ENCODE assay signal across 8 cellular contexts in the genomic region with DNA sequence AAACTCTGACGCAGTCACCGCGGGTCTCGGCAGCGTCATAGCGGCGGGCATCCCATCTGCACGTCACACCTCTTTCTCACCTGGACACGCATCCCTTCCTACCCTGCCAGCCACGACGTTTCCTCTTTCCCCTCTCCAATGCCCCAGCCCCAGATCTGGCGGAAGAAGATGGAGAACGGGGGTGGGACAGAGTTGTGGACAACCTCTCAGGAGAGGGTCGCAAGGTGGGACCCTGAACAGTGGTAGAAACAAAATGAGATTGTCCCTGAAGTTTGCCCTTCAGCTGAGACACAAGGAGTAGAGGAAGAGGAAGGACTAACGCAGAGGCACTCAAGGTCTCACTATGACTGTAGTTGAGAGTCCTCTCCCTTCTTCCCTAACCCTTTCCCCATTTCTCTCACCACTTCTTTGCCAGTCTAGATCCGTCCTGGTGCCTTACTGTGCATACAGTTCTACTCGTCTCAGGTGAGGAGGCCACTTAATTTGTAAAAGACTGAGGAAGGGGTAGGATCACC. TPM values are rescaled to one million over a fixed set of nuclear protein-coding genes. Genes with fewer than 3 reads are reported as not detected.
DNase-seq lines count a peak whose midpoint lies in the region; ATAC-seq and TF ChIP-seq lines count a peak whose summit lies in the region.

No MANE protein-coding gene starts in this region.

- H3K4me3 ChIP-seq in ascending aorta (peak overlapping the region; percentile 76 to 95), liver (ENCODE audit: low read depth in 1 of 3, low read length in 3 of 3) (peak overlapping the region; percentile 75 to 91 (median 77)), transverse colon (peak overlapping the region; percentile 68 to 88 (median 78))

- ATAC-seq in Right ventricle myocardium inferior: peak; percentile 2
- ATAC-seq in left cardiac atrium: no peak
- ATAC-seq in HG03045 (IDR thresholded peaks at IDR 0.05; ENCODE audit: unreplicated experiment): no peak
- ATAC-seq in HG02885 (IDR thresholded peaks at IDR 0.05; ENCODE audit: poor library complexity, unreplicated experiment): no peak
- ATAC-seq in GM21619 (IDR thresholded peaks at IDR 0.05; ENCODE audit: unreplicated experiment): no peak

- in situ Hi-C loops in transverse colon (cut with MboI; ENCODE audit: low pct_ligation_motif_present in 1 of 4, low pct_unique_long_range_greater_than_20kb in 1 of 4, low sequenced_read_pairs in 3 of 4): no loop called here

- DNase-seq in Right ventricle myocardium inferior (ENCODE audit: missing footprints) (no peak), left cardiac atrium (no peak), ascending aorta (ENCODE audit: low spot score in 2 of 2) (no peak), transverse colon (no peak)

- TF ChIP-seq CTCF in ascending aorta (IDR thresholded peaks at IDR 0.05) (no peak), liver (IDR thresholded peaks at IDR 0.05; ENCODE audit: low read depth, low read length, missing input control) (no peak), transverse colon (IDR thresholded peaks at IDR 0.05) (no peak)

- H3K36me3 ChIP-seq in ascending aorta (peaks cover 29 to 31% of the 10 kb centered on the region in 2 donors), liver (ENCODE audit: control insufficient read depth in 4 of 4, insufficient read depth in 3 of 4, low read depth in 1 of 4, low read length in 3 of 4) (peaks cover 3 to 26% (median 22%) of the 10 kb centered on the region in 4 donors), transverse colon (peaks cover 0 to 25% (median 0%) of the 10 kb centered on the region in 4 donors)

- no peak for TF ChIP-seq POLR2A in transverse colon (IDR thresholded peaks at IDR 0.05)

- no peak for TF ChIP-seq RAD21 in liver (IDR thresholded peaks at IDR 0.05)

- H3K9me3 ChIP-seq in ascending aorta (no peaks in the 10 kb centered on the region), liver (ENCODE audit: control insufficient read depth in 4 of 4, low read length in 3 of 4) (no peaks in the 10 kb centered on the region), transverse colon (no peaks in the 10 kb centered on the region)

- 4% methylated on average over 17 of the region's 17 CpGs for WGBS in liver
- WGBS in transverse colon (ENCODE audit: low coverage in 1 of 2), 2 donors: 2 to 13% methylated on average over 5 to 17 of the region's 17 CpGs

- H3K4me1 ChIP-seq in ascending aorta: peaks cover 0 to 20% of the 10 kb centered on the region in 2 donors
- H3K4me1 ChIP-seq in liver (ENCODE audit: control insufficient read depth in 4 of 4, insufficient read depth in 4 of 4, low read length in 3 of 4): peaks cover 3 to 24% (median 18%) of the 10 kb centered on the region in 4 donors
- peaks cover 14 to 38% (median 20%) of the 10 kb centered on the region in 4 donors for H3K4me1 ChIP-seq in transverse colon

- peak overlapping the region; percentile 97 to 99 for H3K27ac ChIP-seq in ascending aorta
- H3K27ac ChIP-seq in liver (ENCODE audit: low read depth in 1 of 2, low read length in 2 of 2): peak overlapping the region; percentile 97 to 99
- H3K27ac ChIP-seq in transverse colon: peak overlapping the region; percentile 95 to 99 (median 98)

- no peak for TF ChIP-seq EP300 in transverse colon (IDR thresholded peaks at IDR 0.05; ENCODE audit: low read depth)

- intact Hi-C loops in Right ventricle myocardium inferior (cut with DNase I) (loop anchor here (2.0 kb wide), 1 partner anchor 18 kb away; the partner anchor contains the start of gene RPP21), left cardiac atrium (cut with DNase I) (loop anchor here in 1 of 2 donors (10.0 kb wide), 1 partner anchor 112 kb away; the partner anchor contains the start of gene TRIM26), ascending aorta (cut with DNase I) (loop anchor here (1.0 to 10.0 kb wide), 5 partner anchors 18 to 945 kb away; partner anchors contain the start of genes HLA-C, PPP1R11 and RPP21), transverse colon (cut with DNase I; ENCODE audit: low total_unique reads) (loop anchor here (5.0 kb wide), 1 partner anchor 115 kb away; the partner anchor contains the start of gene TRIM26)

- peak overlapping the region; percentile 4 to 55 for H3K9ac ChIP-seq in liver (ENCODE audit: low read depth in 1 of 2, low read length in 2 of 2)

- H3K27me3 ChIP-seq in ascending aorta (no peaks in the 10 kb centered on the region), liver (ENCODE audit: control insufficient read depth in 4 of 4, insufficient read depth in 4 of 4, low read length in 3 of 4) (no peaks in the 10 kb centered on the region), transverse colon (no peaks in the 10 kb centered on the region)

TF ChIP-seq in liver, 16 proteins besides CTCF, POLR2A, EP300 and RAD21:
- no peak for TF ChIP-seq GABPA (IDR thresholded peaks at IDR 0.05 in 1 of 2, conservative IDR thresholded peaks at IDR 0.05 in 1 of 2)
- no peak for TF ChIP-seq FOXA1 (IDR thresholded peaks at IDR 0.05)
- no peak for TF ChIP-seq MAX (IDR thresholded peaks at IDR 0.05)
- TF ChIP-seq HNF4A (conservative IDR thresholded peaks at IDR 0.05): no peak
- TF ChIP-seq, protein P1, sequence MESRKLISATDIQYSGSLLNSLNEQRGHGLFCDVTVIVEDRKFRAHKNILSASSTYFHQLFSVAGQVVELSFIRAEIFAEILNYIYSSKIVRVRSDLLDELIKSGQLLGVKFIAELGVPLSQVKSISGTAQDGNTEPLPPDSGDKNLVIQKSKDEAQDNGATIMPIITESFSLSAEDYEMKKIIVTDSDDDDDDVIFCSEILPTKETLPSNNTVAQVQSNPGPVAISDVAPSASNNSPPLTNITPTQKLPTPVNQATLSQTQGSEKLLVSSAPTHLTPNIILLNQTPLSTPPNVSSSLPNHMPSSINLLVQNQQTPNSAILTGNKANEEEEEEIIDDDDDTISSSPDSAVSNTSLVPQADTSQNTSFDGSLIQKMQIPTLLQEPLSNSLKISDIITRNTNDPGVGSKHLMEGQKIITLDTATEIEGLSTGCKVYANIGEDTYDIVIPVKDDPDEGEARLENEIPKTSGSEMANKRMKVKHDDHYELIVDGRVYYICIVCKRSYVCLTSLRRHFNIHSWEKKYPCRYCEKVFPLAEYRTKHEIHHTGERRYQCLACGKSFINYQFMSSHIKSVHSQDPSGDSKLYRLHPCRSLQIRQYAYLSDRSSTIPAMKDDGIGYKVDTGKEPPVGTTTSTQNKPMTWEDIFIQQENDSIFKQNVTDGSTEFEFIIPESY (IDR thresholded peaks at IDR 0.05): no peak
- TF ChIP-seq ATF3 (IDR thresholded peaks at IDR 0.05): no peak
- TF ChIP-seq NR2F2 (IDR thresholded peaks at IDR 0.05): no peak
- no peak for TF ChIP-seq EGR1 (IDR thresholded peaks at IDR 0.05; ENCODE audit: low read depth in 2 of 2)
- TF ChIP-seq JUND (IDR thresholded peaks at IDR 0.05): no peak
- no peak for TF ChIP-seq SP1 (IDR thresholded peaks at IDR 0.05)
- TF ChIP-seq RXRA (IDR thresholded peaks at IDR 0.05): no peak
- no peak for TF ChIP-seq YY1 (IDR thresholded peaks at IDR 0.05)
- no peak for TF ChIP-seq FOXA2 (IDR thresholded peaks at IDR 0.05)

RNA-seq across cellular contexts. Expression of gene TRIM39, which starts 0.6 kb away (rescaled TPM):
- total RNA-seq in Right ventricle myocardium inferior: 8.3 TPM
- 10 to 100 TPM in 1 of 2 donors, 1 to 10 TPM in 1; 9.5 to 11.2 TPM for total RNA-seq in left cardiac atrium
- total RNA-seq in ascending aorta: 2.8 TPM
- 10 to 100 TPM in 1 of 2 donors, 1 to 10 TPM in 1; 3.5 to 11.0 TPM for total RNA-seq in liver
- 1 to 10 TPM; 2.7 to 5.4 TPM for polyA plus RNA-seq in liver
- total RNA-seq in transverse colon: 10 to 100 TPM in 2 of 4 donors, 1 to 10 TPM in 2; 7.6 to 19.1 (median 10.8) TPM

RNA-seq across cellular contexts. Expression of gene RPP21, which starts 17.7 kb away (rescaled TPM):
- total RNA-seq in Right ventricle myocardium inferior (33.6 TPM), left cardiac atrium (10 to 100 TPM; 21.0 to 26.2 TPM), ascending aorta (262 TPM), liver (10 to 100 TPM in 1 of 2 donors, 1 to 10 TPM in 1; 9.3 to 19.8 TPM), transverse colon (100 to 1,000 TPM in 1 of 4 donors, 10 to 100 TPM in 3; 61.9 to 246 (median 87.5) TPM)
- 10 to 100 TPM; 22.2 to 32.9 TPM for polyA plus RNA-seq in liver
